30 cellular contexts compared by ENCODE assay signal in the genomic region with DNA sequence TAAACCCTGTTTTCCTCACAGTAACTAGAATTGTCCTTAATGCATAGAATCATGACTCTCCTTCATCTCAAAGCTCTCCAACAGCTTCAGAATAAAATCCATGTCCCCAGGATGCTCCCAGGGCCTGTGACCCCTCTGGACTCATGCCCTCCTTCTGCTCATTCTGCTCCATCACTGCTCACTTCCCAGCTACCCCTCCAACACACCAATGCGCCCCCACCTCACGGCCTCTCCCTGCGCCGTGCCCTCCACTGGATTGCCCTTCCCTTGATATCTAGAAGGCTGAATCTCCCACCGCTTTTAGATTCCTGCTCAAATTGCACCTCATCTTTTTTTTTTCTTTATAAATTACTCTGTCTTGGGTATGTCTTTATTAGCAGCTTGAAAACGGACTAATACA.
"Had no signal": no experiment of that assay in that cellular context is flagged by ENCODE, and none has a peak within 500 bp of the region (broad histone marks: within the 10 kb centered on the region; RNA-seq: fewer than 3 reads in every experiment).

No MANE protein-coding gene starts in this region.

- DNase-seq: hippocampal formation; immature natural killer cell; kidney; left lung; lower lobe of right lung; mammary epithelial cell; mesenchymal stem cell; mucosa of descending colon; naive thymus-derived CD4-positive, alpha-beta T cell; occipital lobe; right lobe of liver; stimulated activated CD4-positive, alpha-beta T cell treated with anti-CD3 and anti-CD28 coated beads, Interleukin-12 subunit alpha, Interleukin-12 subunit beta, amount 100 ng/mL, for 4 hours; stimulated activated CD4-positive, alpha-beta T cell treated with anti-CD3 and anti-CD28 coated beads, Interleukin-15, amount 100 ng/mL, for 24 hours; stimulated activated CD4-positive, alpha-beta T cell treated with anti-CD3 and anti-CD28 coated beads, Interleukin-2, amount 100 ng/mL, for 24 hours; stimulated activated CD4-positive, alpha-beta T cell treated with anti-CD3 and anti-CD28 coated beads, Interleukin-4, amount 100 ng/mL, for 1 hour; stimulated activated naive B cell treated with anti-CD40 and anti-IgM and Interleukin-4, amounts not matched to agents 10 μg/mL and 1 μg/mL and 100 μg/mL, for 72 hours; stimulated activated naive CD8-positive, alpha-beta T cell treated with anti-CD3 and anti-CD28 coated beads, Interleukin-15, Interleukin-2, amounts not matched to agents 100 U/mL and 50 U/mL, for 24 hours; tibial artery; trophoblast cell; upper lobe of right lung had no signal

- H3K36me3 ChIP-seq: left lung, lower lobe of right lung, neutrophil, right atrium auricular region, right lobe of liver, suprapubic skin, thoracic aorta, tibial artery, upper lobe of right lung had no signal

- H3K4me3 Mint-ChIP-seq: immature natural killer cell; mesothelial cell of epicardium; naive thymus-derived CD4-positive, alpha-beta T cell; natural killer cell treated with Interleukin-12 subunit alpha and Interleukin-12 subunit beta and Interleukin-15 and Interleukin-18, amount 100 ng/mL, for 72 hours; neural crest cell; stimulated activated naive B cell treated with anti-CD40 and anti-IgM and Interleukin-4, amounts not matched to agents 10 μg/mL and 1 μg/mL and 100 μg/mL, for 72 hours had no signal

- H3K4me3 ChIP-seq: left lung, lower lobe of right lung, mucosa of descending colon, right atrium auricular region, right lobe of liver, skin epidermis, suprapubic skin, thoracic aorta, tibial artery, upper lobe of right lung had no signal

- H3K4me1 ChIP-seq: left lung, parathyroid adenoma had no signal

- H3K9me3 Mint-ChIP-seq: immature natural killer cell; mesothelial cell of epicardium; natural killer cell treated with Interleukin-12 subunit alpha and Interleukin-12 subunit beta and Interleukin-15 and Interleukin-18, amount 100 ng/mL, for 72 hours; neural crest cell; stimulated activated naive B cell treated with anti-CD40 and anti-IgM and Interleukin-4, amounts not matched to agents 10 μg/mL and 1 μg/mL and 100 μg/mL, for 72 hours had no signal

- H3K27ac ChIP-seq: left lung, lower lobe of right lung, neutrophil, parathyroid adenoma, right lobe of liver, suprapubic skin, upper lobe of right lung had no signal

- H3K27me3 ChIP-seq: left lung, neutrophil, right atrium auricular region, right lobe of liver, suprapubic skin, tibial artery, upper lobe of right lung had no signal

- H3K36me3 Mint-ChIP-seq: immature natural killer cell; mesothelial cell of epicardium; naive thymus-derived CD4-positive, alpha-beta T cell; natural killer cell treated with Interleukin-12 subunit alpha and Interleukin-12 subunit beta and Interleukin-15 and Interleukin-18, amount 100 ng/mL, for 72 hours had no signal

- H3K27ac Mint-ChIP-seq: mesothelial cell of epicardium; natural killer cell treated with Interleukin-12 subunit alpha and Interleukin-12 subunit beta and Interleukin-15 and Interleukin-18, amount 100 ng/mL, for 72 hours; progenitor cell of endocrine pancreas; stimulated activated naive B cell treated with anti-CD40 and anti-IgM and Interleukin-4, amounts not matched to agents 10 μg/mL and 1 μg/mL and 100 μg/mL, for 72 hours had no signal

- H3K9me3 ChIP-seq: left lung, lower lobe of right lung, mucosa of descending colon, neutrophil, right atrium auricular region, right lobe of liver, suprapubic skin, thoracic aorta, tibial artery, upper lobe of right lung had no signal
